Comparison of ENCODE assay signal across 8 cellular contexts in the genomic region with DNA sequence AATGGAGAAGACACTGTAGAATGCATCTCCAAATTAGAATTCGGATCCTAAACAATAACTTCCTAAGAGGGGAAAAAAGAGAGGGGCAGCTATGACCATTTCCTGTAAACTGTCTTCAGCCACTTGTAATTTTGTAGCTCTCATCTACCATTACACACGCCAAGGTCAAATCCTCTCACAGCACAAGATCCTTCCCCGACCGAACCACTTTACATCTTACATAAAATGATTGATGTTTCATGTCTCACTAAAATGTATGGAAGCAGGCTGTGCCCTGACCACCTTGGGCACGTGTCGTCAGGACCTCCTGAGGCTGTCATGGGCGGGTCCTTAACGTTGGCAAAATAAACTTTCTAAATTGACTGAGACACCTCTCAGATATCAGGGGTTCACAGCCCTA.
A peak's percentile ranks its signal among the peaks of the same experiment; 100 is the strongest.
DNase-seq lines count a peak whose midpoint lies in the region; ATAC-seq and TF ChIP-seq lines count a peak whose summit lies in the region.

No MANE protein-coding gene starts in this region.

- no peak for TF ChIP-seq CTCF in GM06990 (IDR thresholded peaks at IDR 0.05; ENCODE audit: insufficient read depth, low read length, poor library complexity, severe bottlenecking)
- no peak for TF ChIP-seq CTCF in OCI-LY1 (IDR thresholded peaks at IDR 0.05; ENCODE audit: low read length)
- no peak for TF ChIP-seq CTCF in foreskin fibroblast (IDR thresholded peaks at IDR 0.05; ENCODE audit: low read depth, low read length)
- TF ChIP-seq CTCF in retinal pigment epithelial cell (conservative IDR thresholded peaks at IDR 0.05; ENCODE audit: low read depth, low read length), result no peak

- no peaks in the 10 kb centered on the region for H4K20me1 ChIP-seq in OCI-LY1 (ENCODE audit: insufficient read depth, low read length)

- no peaks in the 10 kb centered on the region for H3K9me2 ChIP-seq in OCI-LY1 (ENCODE audit: low read depth, low read length)

- no peaks in the 10 kb centered on the region for H3F3A ChIP-seq in OCI-LY1 (ENCODE audit: insufficient read depth, low read length)

- H3K27ac ChIP-seq in OCI-LY1 (ENCODE audit: low read depth, low read length, poor library complexity, severe bottlenecking), result peak overlapping the region; percentile 95

- no peaks in the 10 kb centered on the region for H3K79me2 ChIP-seq in OCI-LY1 (ENCODE audit: insufficient read depth, low read length)

- no peaks in the 10 kb centered on the region for H3K27me3 ChIP-seq in GM06990 (replicated peaks; ENCODE audit: control insufficient read depth, insufficient read depth, low read length)
- no peaks in the 10 kb centered on the region for H3K27me3 ChIP-seq in OCI-LY1 (ENCODE audit: insufficient read depth, low read length)

- H3K9ac ChIP-seq in OCI-LY1 (ENCODE audit: low read length), result peak overlapping the region; percentile 57

- H3K36me3 ChIP-seq in GM06990 (ENCODE audit: control insufficient read depth, insufficient read depth, low read length) (no peaks in the 10 kb centered on the region), OCI-LY1 (ENCODE audit: insufficient read depth, low read length) (no peaks in the 10 kb centered on the region)

- H3K4me3 ChIP-seq in GM06990 (replicated peaks; ENCODE audit: low read depth, low read length) (peak overlapping the region; percentile 50), OCI-LY1 (ENCODE audit: low read depth, low read length, poor library complexity, severe bottlenecking) (peak overlapping the region; percentile 49), foreskin fibroblast (ENCODE audit: low read depth in 1 of 2, low read length in 2 of 2) (peak overlapping the region; percentile 9 to 15), retinal pigment epithelial cell (ENCODE audit: low read length) (peak overlapping the region; percentile 26)

- peaks cover 29% of the 10 kb centered on the region for H3K4me1 ChIP-seq in OCI-LY1 (ENCODE audit: insufficient read depth, low read length, severe bottlenecking)

- peak overlapping the region; percentile 65 for H3K4me2 ChIP-seq in OCI-LY1 (ENCODE audit: low read length)

- H3K9me3 ChIP-seq in OCI-LY1 (ENCODE audit: low read length), result no peaks in the 10 kb centered on the region

- DNase-seq in GM06990 (ENCODE audit: extremely low read depth, insufficient read length) (peak; percentile 43), activated T-helper 1 cell treated with Interleukin-2 at 50 U/mL for 16 hours (ENCODE audit: low read depth) (peak; percentile 21), foreskin fibroblast (peak; percentile 10 to 33), retinal pigment epithelial cell (ENCODE audit: low read depth) (no peak), NCI-H187 treated with DMSO at 0.1 percent for 48 hours (lab: John Stamatoyannopoulos, UW) (no peak), cortex of kidney (lab: John Stamatoyannopoulos, UW) (no peak)

- peak; percentile 8 for ATAC-seq in HG02852 (IDR thresholded peaks at IDR 0.05; ENCODE audit: unreplicated experiment)

- H2AFZ ChIP-seq in OCI-LY1 (ENCODE audit: low read length), result no peak overlapping the region

Comparison
In these comparisons a context has a peak if more than half of its experiments do, and no peak if none do; other contexts are left out.
1. DNase-seq: peak in GM06990 (single experiment), activated T-helper 1 cell treated with Interleukin-2 at 50 U/mL for 16 hours (single experiment) and foreskin fibroblast (2 of 2); none in retinal pigment epithelial cell (single experiment), NCI-H187 treated with DMSO at 0.1 percent for 48 hours (single experiment) and cortex of kidney (single experiment).
2. Peak in every context shown above with its lines, with median percentiles within 50 percentile points of each other: H3K4me3 ChIP-seq.